ENCODE assay signal across 11 cellular contexts in genomic region chr1:116110507-116111195, GRCh38. TPM values are rescaled to one million over a fixed set of nuclear protein-coding genes. Genes with fewer than 3 reads are reported as not detected.
DNase-seq lines count a peak whose midpoint lies in the region; ATAC-seq and TF ChIP-seq lines count a peak whose summit lies in the region.
"Had no signal": no experiment of that assay in that cellular context is flagged by ENCODE, and none has a peak within 500 bp of the region (broad histone marks: within the 10 kb centered on the region; RNA-seq: fewer than 3 reads in every experiment).

No MANE protein-coding gene starts in this region.

- no peak overlapping the region for H3K4me3 ChIP-seq in prostate gland

- no peaks in the 10 kb centered on the region for H3K9me3 Mint-ChIP-seq in activated CD4-positive, alpha-beta memory T cell treated with anti-CD3 and anti-CD28 coated beads for 36 hours

- no peak overlapping the region for H3K4me3 Mint-ChIP-seq in activated CD4-positive, alpha-beta memory T cell treated with anti-CD3 and anti-CD28 coated beads for 36 hours
- H3K4me3 Mint-ChIP-seq: activated CD8-positive, alpha-beta T cell treated with anti-CD3 and anti-CD28 coated beads, Interleukin-2, amount 10 ng/mL, durations not matched to agents 7 days and 5 days had no signal

- intact Hi-C loops in prostate gland (cut with DNase I), result no loop called here
- intact Hi-C loops in activated CD4-positive, alpha-beta memory T cell treated with anti-CD3 and anti-CD28 coated beads for 36 hours (cut with micrococcal nuclease), result no loop called here

- no peaks in the 10 kb centered on the region for H3K27me3 ChIP-seq in prostate gland (replicated peaks; ENCODE audit: insufficient read depth)

- DNase-seq in GM19238 (ENCODE audit: insufficient read length, low spot score) (peak; percentile 33), RWPE1 (ENCODE audit: low spot score) (no peak), prostate gland (ENCODE audit: low spot score) (no peak), NCI-H187 (lab: John Stamatoyannopoulos, UW) (no peak), NCI-H1436 treated with DMSO at 0.1 percent for 48 hours (lab: John Stamatoyannopoulos, UW) (no peak)
- DNase-seq in stimulated activated CD4-positive, alpha-beta T cell treated with anti-CD3 and anti-CD28 coated beads, Interleukin-12 subunit alpha, Interleukin-12 subunit beta, amount 100 ng/mL, for 4 hours, result no peak
- DNase-seq in activated CD4-positive, alpha-beta memory T cell treated with anti-CD3 and anti-CD28 coated beads for 36 hours, result no peak
- DNase-seq: activated CD8-positive, alpha-beta T cell treated with anti-CD3 and anti-CD28 coated beads, Interleukin-2, amount 10 ng/mL, durations not matched to agents 7 days and 5 days; NK-92 treated with Interleukin-12 subunit alpha and Interleukin-12 subunit beta, amount 100 ng/mL, for 24 hours; stimulated activated naive CD4-positive, alpha-beta T cell had no signal

- POLR2A ChIA-PET in RWPE1 (lab: Yijun Ruan, JAX; ENCODE audit: low non-redundant PET), result no interaction called here
- POLR2A ChIA-PET in activated CD4-positive, alpha-beta memory T cell treated with anti-CD3 and anti-CD28 coated beads for 36 hours (lab: Charles Lee), result interaction anchor here (0.6 kb wide), 1 partner anchor 48 kb away, joined by 4 read pairs; no protein-coding TSS in a partner anchor

- H3K36me3 ChIP-seq in prostate gland, result no peaks in the 10 kb centered on the region

- peak; percentile 64 for ATAC-seq in HG02798 (IDR thresholded peaks at IDR 0.05; ENCODE audit: poor library complexity, unreplicated experiment)
- ATAC-seq: activated CD8-positive, alpha-beta T cell treated with anti-CD3 and anti-CD28 coated beads, Interleukin-2, amount 10 ng/mL, durations not matched to agents 7 days and 5 days had no signal

- peaks cover 14% of the 10 kb centered on the region for H3K4me1 ChIP-seq in prostate gland (replicated peaks)

- TF ChIP-seq POLR2A in prostate gland (IDR thresholded peaks at IDR 0.05), result no peak

- 34% methylated on average over 9 of the region's 9 CpGs for WGBS in prostate gland

- H3K27me3 Mint-ChIP-seq in activated CD4-positive, alpha-beta memory T cell treated with anti-CD3 and anti-CD28 coated beads for 36 hours, result peaks cover 9% of the 10 kb centered on the region

- no peaks in the 10 kb centered on the region for H3K36me3 Mint-ChIP-seq in activated CD4-positive, alpha-beta memory T cell treated with anti-CD3 and anti-CD28 coated beads for 36 hours

- peak overlapping the region; percentile 81 for H3K27ac ChIP-seq in RWPE1
- peak overlapping the region; percentile 75 to 78 for H3K27ac ChIP-seq in prostate gland

- no peaks in the 10 kb centered on the region for H3K4me1 Mint-ChIP-seq in activated CD4-positive, alpha-beta memory T cell treated with anti-CD3 and anti-CD28 coated beads for 36 hours (ENCODE audit: low read depth)

- TF ChIP-seq CTCF in RWPE1 (conservative IDR thresholded peaks at IDR 0.05; ENCODE audit: low read depth) (no peak), prostate gland (IDR thresholded peaks at IDR 0.05) (no peak)

- CTCF ChIA-PET in RWPE1 (lab: Yijun Ruan, JAX), result interaction anchor here (0.8 to 0.9 kb wide), 2 partner anchors 13 to 29 kb away, joined by 3 to 8 read pairs; no protein-coding TSS in a partner anchor
- CTCF ChIA-PET in activated CD4-positive, alpha-beta memory T cell treated with anti-CD3 and anti-CD28 coated beads for 36 hours (lab: Charles Lee), result interaction anchor here (0.6 kb wide), 1 partner anchor 50 kb away, joined by 3 read pairs; no protein-coding TSS in a partner anchor

- no peak overlapping the region for H3K27ac Mint-ChIP-seq in activated CD4-positive, alpha-beta memory T cell treated with anti-CD3 and anti-CD28 coated beads for 36 hours
- H3K27ac Mint-ChIP-seq: activated CD8-positive, alpha-beta T cell treated with anti-CD3 and anti-CD28 coated beads, Interleukin-2, amount 10 ng/mL, durations not matched to agents 7 days and 5 days had no signal

- H3K9me3 ChIP-seq in prostate gland, result no peaks in the 10 kb centered on the region

RNA-seq across cellular contexts. Expression of gene MAB21L3, which starts 0.5 kb away (rescaled TPM):
- 1 to 10 TPM; 4.4 to 4.7 TPM for total RNA-seq in prostate gland
- not detected for total RNA-seq in activated CD4-positive, alpha-beta memory T cell treated with anti-CD3 and anti-CD28 coated beads for 36 hours
- total RNA-seq: activated CD8-positive, alpha-beta T cell treated with anti-CD3 and anti-CD28 coated beads, Interleukin-2, amount 10 ng/mL, durations not matched to agents 7 days and 5 days had no signal

Comparison
In these comparisons a context has a peak if more than half of its experiments do, and no peak if none do; other contexts are left out.
1. RNA of gene MAB21L3, which starts 0.5 kb away (total RNA-seq): 4.4 to 4.7 TPM in prostate gland; not detected in activated CD4-positive, alpha-beta memory T cell treated with anti-CD3 and anti-CD28 coated beads for 36 hours; every median in the first group is over 4 times any median in the second.